Comparison of ENCODE assay signal across 1 cellular context in the genomic region with DNA sequence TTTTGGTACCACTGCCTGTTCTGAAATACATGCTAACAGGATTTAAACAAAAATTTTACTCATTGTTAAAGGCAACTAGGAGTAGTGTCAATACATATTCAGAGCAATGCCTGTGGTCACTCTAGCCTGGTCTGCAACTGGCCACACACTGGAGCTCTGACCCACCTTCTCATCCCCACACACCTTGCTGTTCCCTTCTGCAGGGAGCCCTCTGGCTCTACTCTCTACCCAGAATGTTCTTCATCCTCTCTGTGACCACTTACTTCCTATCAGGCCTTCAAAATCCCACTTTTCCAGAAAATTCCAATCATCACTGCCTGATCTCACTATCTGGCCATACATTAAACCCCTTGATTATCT.
TF ChIP-seq lines count a peak whose summit lies in the region.

No MANE protein-coding gene starts in this region.

TF ChIP-seq in H1, 55 proteins besides CTCF, POLR2A, EP300 and RAD21:
- no peak for TF ChIP-seq SIRT6 (IDR thresholded peaks at IDR 0.05; ENCODE audit: low read length)
- TF ChIP-seq, protein P1, sequence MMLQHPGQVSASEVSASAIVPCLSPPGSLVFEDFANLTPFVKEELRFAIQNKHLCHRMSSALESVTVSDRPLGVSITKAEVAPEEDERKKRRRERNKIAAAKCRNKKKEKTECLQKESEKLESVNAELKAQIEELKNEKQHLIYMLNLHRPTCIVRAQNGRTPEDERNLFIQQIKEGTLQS (IDR thresholded peaks at IDR 0.05; ENCODE audit: insufficient read depth, low read depth, low read length): no peak
- TF ChIP-seq, protein P2, sequence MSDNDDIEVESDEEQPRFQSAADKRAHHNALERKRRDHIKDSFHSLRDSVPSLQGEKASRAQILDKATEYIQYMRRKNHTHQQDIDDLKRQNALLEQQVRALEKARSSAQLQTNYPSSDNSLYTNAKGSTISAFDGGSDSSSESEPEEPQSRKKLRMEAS (IDR thresholded peaks at IDR 0.05): no peak
- TF ChIP-seq KDM4A (IDR thresholded peaks at IDR 0.05; ENCODE audit: low read depth, low read length, severe bottlenecking): no peak
